Comparison of ENCODE assay signal across 8 cellular contexts in genomic region chr22:20920881-20921203, GRCh38. TPM values are rescaled to one million over a fixed set of nuclear protein-coding genes. Genes with fewer than 3 reads are reported as not detected.
DNase-seq lines count a peak whose midpoint lies in the region; ATAC-seq and TF ChIP-seq lines count a peak whose summit lies in the region.

No MANE protein-coding gene starts in this region.

- H2AK9ac ChIP-seq in IMR-90 (replicated peaks; ENCODE audit: low read depth, low read length, poor library complexity) = peak overlapping the region; percentile 26

- WGBS in IMR-90 (ENCODE audit: extremely low coverage in 2 of 2, insufficient read length in 1 of 2), 2 experiments = 40% methylated on average over 1 of the region's 3 CpGs; no CpG with 5 or more reads in 1 of the 2 experiments

- POLR2A ChIA-PET in IMR-90 (lab: Charles Lee; ENCODE audit: unreplicated experiment) = interaction anchor here (0.6 kb wide), 1 partner anchor 140 kb away, joined by 4 read pairs; no protein-coding TSS in a partner anchor

- peak overlapping the region; percentile 22 for H2BK5ac ChIP-seq in IMR-90 (ENCODE audit: low read depth, low read length, poor library complexity, severe bottlenecking)

- no peaks in the 10 kb centered on the region for H3K9me3 ChIP-seq in IMR-90 (ENCODE audit: control insufficient read depth, insufficient read depth, low read length)

- dilution Hi-C loops in IMR-90 (cut with HindIII; ENCODE audit: low sequenced_read_pairs, unreplicated experiment) = no loop called here

- no peak overlapping the region for H2AK5ac ChIP-seq in IMR-90 (ENCODE audit: low read depth, low read length)

- H4K91ac ChIP-seq in IMR-90 (ENCODE audit: insufficient read depth, low read depth, low read length) = no peak overlapping the region

- DNase-seq in AG10803 (ENCODE audit: low read depth) (no peak), IMR-90 (no peak), coronary artery (ENCODE audit: low spot score) (no peak), natural killer cell (no peak), T1000 (lab: John Stamatoyannopoulos, UW) (no peak), NCI-H1417 (lab: John Stamatoyannopoulos, UW) (no peak)
- no peak for DNase-seq in activated CD4-positive, alpha-beta T cell treated with anti-CD3 and anti-CD28 coated beads for 48 hours

- H2AFZ ChIP-seq in IMR-90 (replicated peaks; ENCODE audit: low read length, poor library complexity) = no peak overlapping the region

- no peak overlapping the region for H2BK15ac ChIP-seq in IMR-90 (ENCODE audit: low read depth, low read length)

- H4K20me1 ChIP-seq in IMR-90 (ENCODE audit: insufficient read depth, low read length) = peaks cover 81% of the 10 kb centered on the region

- no peaks in the 10 kb centered on the region for H3K27me3 ChIP-seq in IMR-90 (ENCODE audit: control insufficient read depth, insufficient read depth, low read length)

- no peak overlapping the region for H4K5ac ChIP-seq in IMR-90 (ENCODE audit: low read depth, low read length)

- H3K27ac ChIP-seq in IMR-90 (ENCODE audit: insufficient read depth, low read length) = no peak overlapping the region
- H3K27ac ChIP-seq in coronary artery = no peak overlapping the region

- H3K4me2 ChIP-seq in IMR-90 (ENCODE audit: low read depth, low read length) = peak overlapping the region; percentile 76

- peaks cover 71 to 74% of the 10 kb centered on the region in 2 donors for H3K4me1 Mint-ChIP-seq in natural killer cell

- H3K23ac ChIP-seq in IMR-90 (ENCODE audit: low read depth, low read length) = peak overlapping the region; percentile 88

- no peaks in the 10 kb centered on the region for H3K27me3 Mint-ChIP-seq in natural killer cell (ENCODE audit: low read depth in 2 of 2)

- H3K4me1 ChIP-seq in IMR-90 (ENCODE audit: control insufficient read depth, insufficient read depth, low read length) = 0 out of 2 replicates have a peak, but pooled peaks cover 4% of the 10 kb centered on the region

- H3K4me3 ChIP-seq in AG10803 (ENCODE audit: low read length) (peak overlapping the region; percentile 94), IMR-90 (ENCODE audit: insufficient read depth, low read depth, low read length) (peak overlapping the region; percentile 11), coronary artery (peak overlapping the region; percentile 94)

- peak overlapping the region; percentile 26; the same call in 1 of the 2 replicates for H3K14ac ChIP-seq in IMR-90 (replicated peaks; ENCODE audit: low read depth, low read length)

- H3K9me1 ChIP-seq in IMR-90 (ENCODE audit: insufficient read depth, low read length) = peaks cover 6% of the 10 kb centered on the region

- no peak overlapping the region for H2BK120ac ChIP-seq in IMR-90 (ENCODE audit: low read depth, low read length)

- ATAC-seq in IMR-90 (ENCODE audit: low read depth) (no peak), natural killer cell (no peak), GM18868 (IDR thresholded peaks at IDR 0.05; ENCODE audit: unreplicated experiment) (no peak)

- no TSS peak for BruUV-seq in IMR-90 (replicated peaks; lab: Mats Ljungman, UMichigan)

- TF ChIP-seq CTCF in AG10803 (conservative IDR thresholded peaks at IDR 0.05; ENCODE audit: low read length) (no peak), IMR-90 (conservative IDR thresholded peaks at IDR 0.05; ENCODE audit: low read depth, low read length) (no peak), coronary artery (IDR thresholded peaks at IDR 0.05) (no peak), natural killer cell (IDR thresholded peaks at IDR 0.05) (no peak)

- intact Hi-C loops in IMR-90 (cut with micrococcal nuclease) = no loop called here
- intact Hi-C loops in natural killer cell (cut with micrococcal nuclease) = no loop called here

- H3K27ac Mint-ChIP-seq in natural killer cell = peak overlapping the region; percentile 95 to 98

- peaks cover 2% of the 10 kb centered on the region for H3K36me3 ChIP-seq in IMR-90 (ENCODE audit: control insufficient read depth, insufficient read depth, low read length)

- no peak overlapping the region for H2BK20ac ChIP-seq in IMR-90 (ENCODE audit: low read depth, low read length)

- no peak overlapping the region for H4K8ac ChIP-seq in IMR-90 (ENCODE audit: low read depth in 2 of 2, low read length in 2 of 2)

- peak overlapping the region; percentile 98 for H3K4me3 Mint-ChIP-seq in natural killer cell

- no peaks in the 10 kb centered on the region for H3K36me3 Mint-ChIP-seq in natural killer cell

- in situ Hi-C loops in IMR-90 (cut with MboI; ENCODE audit: low sequenced_read_pairs) = no loop called here

- H3K4ac ChIP-seq in IMR-90 (ENCODE audit: low read depth, low read length) = no peak overlapping the region

- no peak overlapping the region for H3K18ac ChIP-seq in IMR-90 (ENCODE audit: low read depth, low read length)

- H3K9ac ChIP-seq in IMR-90 (ENCODE audit: low read depth, low read length) = peak overlapping the region; percentile 28; the same call in 1 of the 2 replicates

- no peak for TF ChIP-seq POLR2A in IMR-90 (IDR thresholded peaks at IDR 0.05; ENCODE audit: low read depth, low read length)

- peaks cover 0 to 26% of the 10 kb centered on the region in 2 experiments; a peak in 2 of 4 replicates for H3K79me1 ChIP-seq in IMR-90 (ENCODE audit: low read depth in 1 of 2, low read length in 2 of 2)

- no peak for TF ChIP-seq RAD21 in IMR-90 (IDR thresholded peaks at IDR 0.05; ENCODE audit: low read length)

- H3K9me3 Mint-ChIP-seq in natural killer cell = no peaks in the 10 kb centered on the region

- CTCF ChIA-PET in IMR-90 (lab: Yijun Ruan, JAX) = no interaction called here

- no peak overlapping the region for H3K56ac ChIP-seq in IMR-90 (ENCODE audit: extremely low read depth, insufficient read depth, low read length)

TF ChIP-seq in IMR-90, 13 proteins besides CTCF, POLR2A, EP300 and RAD21:
- TF ChIP-seq CEBPB (IDR thresholded peaks at IDR 0.05; ENCODE audit: low read depth, low read length) (no peak), BHLHE40 (IDR thresholded peaks at IDR 0.05; ENCODE audit: low read depth, low read length) (no peak), MAZ (IDR thresholded peaks at IDR 0.05; ENCODE audit: borderline replicate concordance, low read depth, low read length) (no peak), SMC3 (IDR thresholded peaks at IDR 0.05; ENCODE audit: low read depth, low read length) (no peak), RFX5 (IDR thresholded peaks at IDR 0.05; ENCODE audit: low read depth, low read length) (no peak), USF2 (IDR thresholded peaks at IDR 0.05; ENCODE audit: low read depth, low read length) (no peak), CHD1 (IDR thresholded peaks at IDR 0.05; ENCODE audit: low read depth, low read length) (no peak), RCOR1 (IDR thresholded peaks at IDR 0.05; ENCODE audit: insufficient replicate concordance, low read length) (no peak), NFE2L2 (IDR thresholded peaks at IDR 0.05; ENCODE audit: low read depth, low read length) (no peak), MAFK (IDR thresholded peaks at IDR 0.05; ENCODE audit: low read depth, low read length) (no peak), ELK1 (IDR thresholded peaks at IDR 0.05; ENCODE audit: borderline replicate concordance, low read depth, low read length) (no peak), FOS (IDR thresholded peaks at IDR 0.05; ENCODE audit: low read depth, low read length) (no peak), MXI1 (IDR thresholded peaks at IDR 0.05; ENCODE audit: borderline replicate concordance, low read depth, low read length) (no peak)

RNA-seq across cellular contexts. Expression of gene CRKL, which starts 3.6 kb away (rescaled TPM):
- total RNA-seq in IMR-90 (2012; rRNA removed) = 35.5 and 35.8 TPM in 2 replicates
- 18.7 and 20.6 TPM in 2 replicates for polyA plus RNA-seq in IMR-90 (2012; rRNA removed)
- polyA plus RNA-seq in IMR-90 (2012; cell fraction: cytosol; rRNA removed) = 10.2 and 12.1 TPM in 2 replicates
- 8.6 and 11.6 TPM in 2 replicates for polyA plus RNA-seq in IMR-90 (2012; cell fraction: nucleus; rRNA removed; ENCODE audit: low replicate concordance)
- 10 to 100 TPM; 50.7 to 71.2 (median 67.4) TPM for total RNA-seq in natural killer cell

RNA-seq across cellular contexts. Expression of gene AIFM3, which starts 46.2 kb away (rescaled TPM):
- total RNA-seq in IMR-90 (2012; rRNA removed) (under 0.01 and 0.18 TPM in 2 replicates), natural killer cell (1 to 10 TPM; 1.5 to 2.3 (median 2.2) TPM)
- polyA plus RNA-seq in IMR-90 (2012; rRNA removed) = 0.09 TPM in 2 replicates
- polyA plus RNA-seq in IMR-90 (2012; cell fraction: cytosol; rRNA removed) = 0.20 TPM in 1 of 2 replicates, not detected in the other
- polyA plus RNA-seq in IMR-90 (2012; cell fraction: nucleus; rRNA removed; ENCODE audit: low replicate concordance) = 0.83 and 1.3 TPM in 2 replicates

Comparison
In these comparisons a context has a peak if more than half of its experiments do, and no peak if none do; other contexts are left out.
1. H3K4me3 ChIP-seq: peak in every context shown above with its lines; median percentile 94 in AG10803; 94 in coronary artery; 11 in IMR-90.